8 cellular contexts compared by ENCODE assay signal in the genomic region with DNA sequence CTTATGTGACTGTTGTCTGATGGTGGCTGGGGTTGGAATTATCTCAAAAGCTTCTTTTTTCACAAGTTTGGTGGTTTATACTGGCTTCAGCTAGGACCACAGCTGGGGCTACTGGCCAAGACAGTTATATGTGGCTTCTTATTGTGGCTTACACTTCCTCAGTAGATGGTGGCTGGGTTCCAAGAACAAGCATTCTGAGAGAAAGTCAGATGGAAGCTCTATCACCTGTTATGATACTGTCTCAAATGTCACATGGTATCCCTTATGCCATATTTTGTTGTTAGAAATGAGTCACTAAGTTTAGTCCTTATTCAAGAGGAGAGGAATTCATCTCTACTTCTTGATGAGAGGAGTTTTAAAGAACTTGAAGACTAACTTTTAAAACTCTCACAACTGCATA. TPM values are rescaled to one million over a fixed set of nuclear protein-coding genes. Genes with fewer than 3 reads are reported as not detected.
DNase-seq lines count a peak whose midpoint lies in the region; ATAC-seq, FAIRE-seq and TF ChIP-seq lines count a peak whose summit lies in the region.

No MANE protein-coding gene starts in this region.

- in situ Hi-C loops in GM12878 (cut with MboI), result no loop called here

- no peaks in the 10 kb centered on the region for H3K79me2 ChIP-seq in GM12878 (ENCODE audit: control insufficient read depth, insufficient read depth, low read length)

- DNase-seq in GM12865 (ENCODE audit: low read depth) (peak; percentile 84), GM12878 (ENCODE audit: low read depth, low spot score) (peak; percentile 69), NCI-H1417 treated with DMSO at 0.1 percent for 48 hours (lab: John Stamatoyannopoulos, UW) (no peak), upper lobe of left lung (no peak), HTR-8/SVneo (ENCODE audit: insufficient read length, low spot score) (no peak)
- no peak for DNase-seq in stimulated activated naive CD4-positive, alpha-beta T cell (lab: John Stamatoyannopoulos, UW)

- H3K4me3 ChIP-seq in GM12865 (ENCODE audit: low read depth, low read length), result no peak overlapping the region
- no peak overlapping the region for H3K4me3 ChIP-seq in GM12878
- H3K4me3 ChIP-seq in upper lobe of left lung, result no peak overlapping the region

- no peak overlapping the region for H3K9ac ChIP-seq in GM12878 (ENCODE audit: control insufficient read depth, insufficient read depth, low read length)

- H3K27me3 ChIP-seq in GM12878 (replicated peaks in 1 of 2; ENCODE audit: control insufficient read depth in 2 of 2, insufficient read depth in 2 of 2, low read length in 1 of 2) (no peaks in the 10 kb centered on the region), upper lobe of left lung (no peaks in the 10 kb centered on the region)

- FAIRE-seq in GM12878 (lab: Jason Lieb, UNC) (peak; percentile 62), HTR-8/SVneo (lab: Jason Lieb, UNC) (no peak)

- H3K9me3 ChIP-seq in GM12878 (replicated peaks; ENCODE audit: control insufficient read depth, insufficient read depth, low read length) (no peaks in the 10 kb centered on the region), upper lobe of left lung (no peaks in the 10 kb centered on the region)

- TF ChIP-seq EP300 in GM12878 (IDR thresholded peaks at IDR 0.05; ENCODE audit: borderline replicate concordance in 1 of 2, control insufficient read depth in 1 of 2, low read depth in 2 of 2, low read length in 2 of 2) (peak in 1 of 2 experiments; percentile 57; a peak in 1 of 4 replicates), upper lobe of left lung (IDR thresholded peaks at IDR 0.05) (no peak)

- CTCF ChIA-PET in GM12878 (lab: Yijun Ruan, JAX), result interaction anchor here (1.1 to 2.0 kb wide), 5 partner anchors 10 to 99 kb away, joined by 3 to 11 read pairs (median 4); no protein-coding TSS in a partner anchor

- ATAC-seq in GM21381 (IDR thresholded peaks at IDR 0.05; ENCODE audit: unreplicated experiment) (peak; percentile 99), HG03520 (IDR thresholded peaks at IDR 0.05; ENCODE audit: unreplicated experiment) (peak; percentile 92), GM12878 (peak; percentile 91), upper lobe of left lung (ENCODE audit: low FRiP score in 2 of 2) (no peak)

- no peak for TF ChIP-seq CTCF in GM12865 (IDR thresholded peaks at IDR 0.05; ENCODE audit: insufficient read depth, low read depth, low read length, missing control alignments)
- no peak for TF ChIP-seq CTCF in GM12878 (IDR thresholded peaks at IDR 0.05 in 2 of 3, conservative IDR thresholded peaks at IDR 0.05 in 1 of 3; ENCODE audit: control insufficient read depth in 2 of 3, extremely low read depth in 1 of 3, insufficient read depth in 1 of 3, low read depth in 3 of 3, low read length in 3 of 3)
- TF ChIP-seq CTCF in upper lobe of left lung (IDR thresholded peaks at IDR 0.05), result no peak

- H3K4me1 ChIP-seq in GM12878 (ENCODE audit: control insufficient read depth, insufficient read depth, low read length) (peaks cover 6% of the 10 kb centered on the region), upper lobe of left lung (peaks cover 0 to 8% (median 3%) of the 10 kb centered on the region in 4 donors)

- SMC1A ChIA-PET in GM12878 (lab: Charles Lee; ENCODE audit: uncharacterized antibody, unreplicated experiment), result interaction anchor here (0.9 to 2.1 kb wide), 8 partner anchors 9 to 335 kb away, joined by 3 to 10 read pairs (median 3); no protein-coding TSS in a partner anchor

- TF ChIP-seq POLR2A in GM12878 (IDR thresholded peaks at IDR 0.05; ENCODE audit: low read depth, low read length), result no peak
- no peak for TF ChIP-seq POLR2A in upper lobe of left lung (IDR thresholded peaks at IDR 0.05)

- POLR2A ChIA-PET in GM12878 (lab: Charles Lee), result interaction anchor here (0.6 to 1.6 kb wide), 3 partner anchors 20 to 58 kb away, joined by 3 to 6 read pairs (median 3); no protein-coding TSS in a partner anchor

- H3K27ac ChIP-seq in GM12878 (ENCODE audit: control insufficient read depth, insufficient read depth) (no peak overlapping the region), upper lobe of left lung (no peak overlapping the region)

- H3K36me3 ChIP-seq in GM12878 (ENCODE audit: control insufficient read depth in 2 of 2, insufficient read depth in 2 of 2, low read length in 1 of 2), result no peaks in the 10 kb centered on the region; a peak in 1 of 4 replicates
- H3K36me3 ChIP-seq in upper lobe of left lung, result peaks cover 0 to 25% (median 3%) of the 10 kb centered on the region in 4 donors

- H3K4me2 ChIP-seq in GM12878 (ENCODE audit: control insufficient read depth, insufficient read depth), result no peak overlapping the region

- no TSS peak for BruUV-seq in GM12878 (replicated peaks; lab: Mats Ljungman, UMichigan)

- no peak overlapping the region for H2AFZ ChIP-seq in GM12878 (ENCODE audit: control insufficient read depth, low read depth, low read length)

- RAD21 ChIA-PET in GM12878 (lab: Charles Lee; ENCODE audit: unreplicated experiment), result interaction anchor here (0.8 kb wide), 1 partner anchor 40 kb away, joined by 3 read pairs; no protein-coding TSS in a partner anchor

- no peaks in the 10 kb centered on the region for H4K20me1 ChIP-seq in GM12878 (ENCODE audit: control insufficient read depth, insufficient read depth)

- intact Hi-C loops in GM12878 (cut with micrococcal nuclease; ENCODE audit: unreplicated experiment), result loop anchor here (5.0 kb wide), 1 partner anchor 40 kb away; the partner anchor contains the start of gene NDFIP2

- no peak for TF ChIP-seq RAD21 in GM12878 (IDR thresholded peaks at IDR 0.05; ENCODE audit: insufficient read depth, low read depth, low read length)

TF ChIP-seq in GM12878, 131 proteins besides CTCF, POLR2A, EP300 and RAD21 (continues in another document):
- TF ChIP-seq STAT3 (IDR thresholded peaks at IDR 0.05; ENCODE audit: low read depth, low read length), result 0 out of 2 replicates have a peak, but pooled peaks have one; percentile 63
- 0 out of 2 replicates have a peak, but pooled peaks have one; percentile 47 for TF ChIP-seq TCF12 (IDR thresholded peaks at IDR 0.05; ENCODE audit: low read depth, low read length)
- TF ChIP-seq SMAD1 (IDR thresholded peaks at IDR 0.05; ENCODE audit: low read depth, partially characterized antibody), result no peak
- peak; percentile 95 for TF ChIP-seq RUNX3 (IDR thresholded peaks at IDR 0.05; ENCODE audit: low read length)
- TF ChIP-seq JUNB (IDR thresholded peaks at IDR 0.05), result peak; percentile 35; the same call in 1 of the 2 replicates
- TF ChIP-seq IKZF1 (conservative IDR thresholded peaks at IDR 0.05), result 0 out of 2 replicates have a peak, but pooled peaks have one; percentile 30
- TF ChIP-seq EGR1 (IDR thresholded peaks at IDR 0.05; ENCODE audit: borderline replicate concordance in 1 of 2, low read depth in 2 of 2, low read length in 2 of 2), result no peak
- TF ChIP-seq, protein P1, sequence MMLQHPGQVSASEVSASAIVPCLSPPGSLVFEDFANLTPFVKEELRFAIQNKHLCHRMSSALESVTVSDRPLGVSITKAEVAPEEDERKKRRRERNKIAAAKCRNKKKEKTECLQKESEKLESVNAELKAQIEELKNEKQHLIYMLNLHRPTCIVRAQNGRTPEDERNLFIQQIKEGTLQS (IDR thresholded peaks at IDR 0.05; ENCODE audit: borderline replicate concordance, extremely low read depth, low read depth, low read length), result peak; percentile 33; the same call in 1 of the 2 replicates
- TF ChIP-seq MXI1 (IDR thresholded peaks at IDR 0.05; ENCODE audit: low read depth, low read length), result no peak
- TF ChIP-seq RAD51 (IDR thresholded peaks at IDR 0.05), result peak; percentile 93
- TF ChIP-seq, protein P2, sequence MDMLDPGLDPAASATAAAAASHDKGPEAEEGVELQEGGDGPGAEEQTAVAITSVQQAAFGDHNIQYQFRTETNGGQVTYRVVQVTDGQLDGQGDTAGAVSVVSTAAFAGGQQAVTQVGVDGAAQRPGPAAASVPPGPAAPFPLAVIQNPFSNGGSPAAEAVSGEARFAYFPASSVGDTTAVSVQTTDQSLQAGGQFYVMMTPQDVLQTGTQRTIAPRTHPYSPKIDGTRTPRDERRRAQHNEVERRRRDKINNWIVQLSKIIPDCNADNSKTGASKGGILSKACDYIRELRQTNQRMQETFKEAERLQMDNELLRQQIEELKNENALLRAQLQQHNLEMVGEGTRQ (IDR thresholded peaks at IDR 0.05; ENCODE audit: borderline replicate concordance, low read depth, low read length), result peak; percentile 52; the same call in 1 of the 2 replicates
- peak; percentile 78 for TF ChIP-seq SPI1 (IDR thresholded peaks at IDR 0.05; ENCODE audit: borderline replicate concordance, insufficient read depth, low read depth, low read length)
- TF ChIP-seq TCF3 (IDR thresholded peaks at IDR 0.05; ENCODE audit: borderline replicate concordance, insufficient read depth, low read depth, low read length), result peak; percentile 71; the same call in 1 of the 2 replicates
- peak; percentile 29 to 55; a peak in 2 of 4 replicates for TF ChIP-seq IKZF2 (IDR thresholded peaks at IDR 0.05)

RNA-seq across cellular contexts. Expression of gene NDFIP2, which starts 41.6 kb away (rescaled TPM):
- 30.8 and 31.5 TPM in 2 replicates for total RNA-seq in GM12878 (2013; cell fraction: nucleolus; rRNA removed)
- total RNA-seq in GM12878 (2014; rRNA removed), result 25.9 and 31.8 TPM in 2 replicates
- 28.1 and 29.6 TPM in 2 replicates for total RNA-seq in GM12878 (2014; rRNA removed; fragmentation: Illumina TruSeq; extraction: Trizol)
- 35.0 and 37.0 TPM in 2 replicates for total RNA-seq in GM12878 (2021)
- 4.9 TPM for polyA plus RNA-seq in GM12878 (2011; ENCODE audit: low read depth)
- 57.2 and 64.1 TPM in 2 replicates for polyA plus RNA-seq in GM12878 (2011; rRNA removed)
- 23.3 and 30.2 TPM in 2 replicates for polyA plus RNA-seq in GM12878 (2011; cell fraction: cytosol; rRNA removed)
- 15.3 and 18.1 TPM in 2 replicates for polyA plus RNA-seq in GM12878 (2011; cell fraction: nucleus; rRNA removed)
- polyA plus RNA-seq in GM12878 (2012), result 13.1 and 13.9 TPM in 2 replicates
- 30.6 and 33.0 TPM in 2 replicates for polyA plus RNA-seq in GM12878 (2014; fragmentation: Illumina TruSeq; extraction: Trizol)
- 10 to 100 TPM; 23.0 to 30.7 TPM for polyA plus RNA-seq in GM12878 (2014; fragmentation: Nextera tagmentation; extraction: Ambion mirVana)
- polyA plus RNA-seq in GM12878 (2014; rRNA removed), result 16.5 and 17.9 TPM in 2 replicates
- 10 to 100 TPM; 47.5 to 48.5 TPM for polyA plus RNA-seq in GM12878 (2016; fragmentation: Nextera tagmentation; extraction: Ambion mirVana)
- polyA minus RNA-seq in GM12878 (2011; rRNA and poly(A)+ RNA removed), result 26.8 and 29.1 TPM in 2 replicates
- 15.2 and 20.9 TPM in 2 replicates for polyA minus RNA-seq in GM12878 (2011; cell fraction: cytosol; rRNA and poly(A)+ RNA removed)
- 19.3 and 32.3 TPM in 2 replicates for polyA minus RNA-seq in GM12878 (2011; cell fraction: nucleus; rRNA and poly(A)+ RNA removed)
- 10 to 100 TPM in 5 of 6 donors, 1 to 10 TPM in 1; 8.4 to 37.2 (median 26.2) TPM for total RNA-seq in upper lobe of left lung

Comparison
In these comparisons a context has a peak if more than half of its experiments do, and no peak if none do; other contexts are left out.
1. DNase-seq: peak in GM12865 (single experiment) and GM12878 (single experiment); none in stimulated activated naive CD4-positive, alpha-beta T cell (0 of 6), NCI-H1417 treated with DMSO at 0.1 percent for 48 hours (single experiment), upper lobe of left lung (0 of 2) and HTR-8/SVneo (single experiment).
2. ATAC-seq: peak in GM21381 (single experiment), HG03520 (single experiment) and GM12878 (single experiment); none in upper lobe of left lung (0 of 2).